Comparison of ENCODE assay signal across 9 cellular contexts in genomic region chr5:55923177-55923872, GRCh38.
DNase-seq lines count a peak whose midpoint lies in the region; ATAC-seq and TF ChIP-seq lines count a peak whose summit lies in the region.
"Had no signal": no experiment of that assay in that cellular context is flagged by ENCODE, and none has a peak within 500 bp of the region (broad histone marks: within the 10 kb centered on the region; RNA-seq: fewer than 3 reads in every experiment).

No MANE protein-coding gene starts in this region.

- H3K79me2 ChIP-seq in SK-N-SH (ENCODE audit: insufficient read depth) = no peaks in the 10 kb centered on the region

- H2AFZ ChIP-seq in SK-N-SH (ENCODE audit: low read depth) = peak overlapping the region; percentile 72

- TF ChIP-seq POLR2A in spleen (IDR thresholded peaks at IDR 0.05) = no peak

- H3K36me3 ChIP-seq in SK-N-SH (replicated peaks in 1 of 2; ENCODE audit: control insufficient read depth in 1 of 2, insufficient read depth in 2 of 2, low read length in 1 of 2) (no peaks in the 10 kb centered on the region), spleen (no peaks in the 10 kb centered on the region)

- H3F3A ChIP-seq in SK-N-SH (replicated peaks; ENCODE audit: insufficient read depth) = no peaks in the 10 kb centered on the region

- H3K4me2 ChIP-seq in SK-N-SH = no peak overlapping the region

- H3K27me3 ChIP-seq in SK-N-SH (ENCODE audit: insufficient read depth) (no peaks in the 10 kb centered on the region), spleen (replicated peaks in 1 of 7) (no peaks in the 10 kb centered on the region), foreskin keratinocyte (no peaks in the 10 kb centered on the region)

- POLR2A ChIA-PET in SK-N-SH (lab: Yijun Ruan, JAX) = no interaction called here

- ATAC-seq in SK-N-SH treated with all-trans-retinoic acid at 6 μM for 48 hours = no peak
- ATAC-seq in GM19455 (IDR thresholded peaks at IDR 0.05; ENCODE audit: unreplicated experiment) = no peak
- ATAC-seq in GM18867 (IDR thresholded peaks at IDR 0.05; ENCODE audit: unreplicated experiment) = no peak
- no peak for ATAC-seq in foreskin keratinocyte

- no peak for TF ChIP-seq EP300 in SK-N-SH (IDR thresholded peaks at IDR 0.05; ENCODE audit: borderline replicate concordance in 1 of 2, low read depth in 1 of 2, low read length in 1 of 2)

- no peak for DNase-seq in SK-N-SH
- peak; percentile 63 for DNase-seq in RPMI8226
- DNase-seq in glomerular endothelial cell (ENCODE audit: extremely low read depth, low read depth, low spot score) = peak; percentile 33
- no peak for DNase-seq in spleen
- DNase-seq in foreskin keratinocyte = no peak

- intact Hi-C loops in spleen (cut with DNase I; ENCODE audit: low total_unique reads) = no loop called here

- 86% methylated on average over 18 of the region's 18 CpGs for WGBS in SK-N-SH (ENCODE audit: low lambda C conversion rate)
- WGBS in spleen, 5 donors = 2 to 7% (median 5%) methylated on average over 16 to 18 of the region's 18 CpGs

- H3K4me3 ChIP-seq in SK-N-SH (ENCODE audit: low read depth in 2 of 2, low read length in 1 of 2) = no peak overlapping the region
- H3K4me3 ChIP-seq in spleen = peak overlapping the region; percentile 36 to 64 (median 40)

- H3K27ac ChIP-seq in SK-N-SH (ENCODE audit: low read depth in 2 of 2, low read length in 1 of 2) (no peak overlapping the region), spleen (peak overlapping the region in 3 of 8 donors; percentile 4 to 59 (median 12)), foreskin keratinocyte (no peak overlapping the region)
- H3K27ac ChIP-seq: C4-2B had no signal

- TF ChIP-seq CTCF in SK-N-SH (IDR thresholded peaks at IDR 0.05) = no peak
- TF ChIP-seq CTCF in spleen (IDR thresholded peaks at IDR 0.05 in 8 of 11, conservative IDR thresholded peaks at IDR 0.05 in 3 of 11) = no peak
- TF ChIP-seq CTCF in foreskin keratinocyte (conservative IDR thresholded peaks at IDR 0.05) = no peak

- H3K9ac ChIP-seq in SK-N-SH = no peak overlapping the region

- no peak for TF ChIP-seq RAD21 in SK-N-SH (IDR thresholded peaks at IDR 0.05; ENCODE audit: low read length)

- no peaks in the 10 kb centered on the region for H3K9me2 ChIP-seq in SK-N-SH

- no peaks in the 10 kb centered on the region for H3K9me3 ChIP-seq in SK-N-SH
- no peaks in the 10 kb centered on the region for H3K9me3 ChIP-seq in spleen

- no peaks in the 10 kb centered on the region for H4K20me1 ChIP-seq in SK-N-SH (ENCODE audit: insufficient read depth)

- CTCF ChIA-PET in SK-N-SH (lab: Yijun Ruan, JAX) = interaction anchor here (2.4 kb wide), 1 partner anchor 278 kb away, joined by 6 read pairs; no protein-coding TSS in a partner anchor

- H3K4me1 ChIP-seq in SK-N-SH (ENCODE audit: control insufficient read depth in 1 of 2, insufficient read depth in 2 of 2, low read depth in 1 of 2, low read length in 1 of 2) (no peaks in the 10 kb centered on the region; a peak in 1 of 4 replicates), spleen (peaks cover 0 to 19% (median 10%) of the 10 kb centered on the region in 6 donors), foreskin keratinocyte (no peaks in the 10 kb centered on the region)

TF ChIP-seq in SK-N-SH, 30 proteins besides CTCF, POLR2A, EP300 and RAD21 (continues in another document):
- TF ChIP-seq JUND (IDR thresholded peaks at IDR 0.05) (no peak), ELF1 (IDR thresholded peaks at IDR 0.05) (no peak), ZBTB33 (IDR thresholded peaks at IDR 0.05; ENCODE audit: borderline replicate concordance, low read depth) (no peak), RXRA (IDR thresholded peaks at IDR 0.05; ENCODE audit: borderline replicate concordance, low read depth) (no peak), FOSL2 (IDR thresholded peaks at IDR 0.05; ENCODE audit: borderline replicate concordance, low read depth) (no peak), PBX3 (IDR thresholded peaks at IDR 0.05) (no peak), MEF2A (IDR thresholded peaks at IDR 0.05; ENCODE audit: borderline replicate concordance, low read depth) (no peak)

TF ChIP-seq in SK-N-SH treated with all-trans-retinoic acid at 6 μM for 48 hours, 23 proteins besides CTCF, POLR2A, EP300 and RAD21 (continues in another document):
- no peak for TF ChIP-seq ZNF565 (CRISPR knock-in tag; conservative IDR thresholded peaks at IDR 0.05; ENCODE audit: low read depth)
- TF ChIP-seq CREB5 (CRISPR knock-in tag; IDR thresholded peaks at IDR 0.05; ENCODE audit: low read depth) = no peak
- no peak for TF ChIP-seq PATZ1 (CRISPR knock-in tag; IDR thresholded peaks at IDR 0.05; ENCODE audit: borderline replicate concordance)
- no peak for TF ChIP-seq OSR1 (CRISPR knock-in tag; IDR thresholded peaks at IDR 0.05)
- no peak for TF ChIP-seq ZFP30 (CRISPR knock-in tag; IDR thresholded peaks at IDR 0.05)
- no peak for TF ChIP-seq ZNF70 (CRISPR knock-in tag; IDR thresholded peaks at IDR 0.05)
- TF ChIP-seq TOX (CRISPR knock-in tag; IDR thresholded peaks at IDR 0.05; ENCODE audit: borderline replicate concordance) = no peak
- no peak for TF ChIP-seq ARNTL (CRISPR knock-in tag; IDR thresholded peaks at IDR 0.05; ENCODE audit: borderline replicate concordance, low read depth)
- no peak for TF ChIP-seq PPARA (CRISPR knock-in tag; IDR thresholded peaks at IDR 0.05; ENCODE audit: borderline replicate concordance)
- no peak for TF ChIP-seq ZFP3 (CRISPR knock-in tag; IDR thresholded peaks at IDR 0.05)
- TF ChIP-seq TCF4 (CRISPR knock-in tag; IDR thresholded peaks at IDR 0.05; ENCODE audit: borderline replicate concordance) = no peak
- no peak for TF ChIP-seq GLIS3 (CRISPR knock-in tag; IDR thresholded peaks at IDR 0.05)
- no peak for TF ChIP-seq BACH2 (CRISPR knock-in tag; IDR thresholded peaks at IDR 0.05; ENCODE audit: borderline replicate concordance)
- no peak for TF ChIP-seq ZC3H10 (CRISPR knock-in tag; IDR thresholded peaks at IDR 0.05)
- no peak for TF ChIP-seq ISL1 (CRISPR knock-in tag; IDR thresholded peaks at IDR 0.05)
- TF ChIP-seq SNAI2 (CRISPR knock-in tag; IDR thresholded peaks at IDR 0.05) = no peak
- TF ChIP-seq CSDC2 (CRISPR knock-in tag; IDR thresholded peaks at IDR 0.05) = no peak
- no peak for TF ChIP-seq POU6F1 (CRISPR knock-in tag; IDR thresholded peaks at IDR 0.05; ENCODE audit: borderline replicate concordance, low read depth)

Comparison
In these comparisons a context has a peak if more than half of its experiments do, and no peak if none do; other contexts are left out.
1. DNase-seq: peak in RPMI8226 (single experiment) and glomerular endothelial cell (single experiment); none in SK-N-SH (single experiment), spleen (single experiment) and foreskin keratinocyte (0 of 2).
2. H3K4me3 ChIP-seq: peak in spleen (8 of 8); none in SK-N-SH (0 of 2).